ENCODE assay signal across 22 cellular contexts in the genomic region with DNA sequence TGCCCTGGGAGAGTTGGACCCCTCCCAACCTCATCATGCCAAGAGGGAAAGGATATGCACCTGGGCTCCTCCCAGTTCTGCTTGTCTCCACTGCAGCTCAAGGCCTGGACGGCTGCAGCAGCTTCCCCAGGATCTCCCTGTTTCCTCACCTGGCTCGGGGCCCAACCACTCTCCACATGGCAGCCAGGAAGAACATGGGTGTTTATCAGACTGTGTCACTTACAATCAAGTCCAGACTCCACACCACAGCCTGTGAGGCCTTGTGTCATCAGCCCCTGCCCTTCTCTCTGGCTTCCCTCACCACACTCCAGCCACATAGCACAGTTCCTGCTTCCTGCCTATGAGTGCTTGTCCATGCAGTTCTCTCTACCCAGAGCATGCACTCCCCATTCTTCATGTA.
DNase-seq lines count a peak whose midpoint lies in the region; ATAC-seq and TF ChIP-seq lines count a peak whose summit lies in the region.
"Had no signal": no experiment of that assay in that cellular context is flagged by ENCODE, and none has a peak within 500 bp of the region (broad histone marks: within the 10 kb centered on the region; RNA-seq: fewer than 3 reads in every experiment).

No MANE protein-coding gene starts in this region.

- H3K36me3 ChIP-seq in heart left ventricle (no peaks in the 10 kb centered on the region), thyroid gland (no peaks in the 10 kb centered on the region)
- H3K36me3 ChIP-seq: pancreas, SJSA1 had no signal

- intact Hi-C loops in heart left ventricle (cut with DNase I), result no loop called here
- intact Hi-C loops in thyroid gland (cut with DNase I), result no loop called here

- H3K9me3 ChIP-seq in heart left ventricle (peaks cover 0 to 4% (median 0%) of the 10 kb centered on the region in 12 donors), thyroid gland (no peaks in the 10 kb centered on the region)
- H3K9me3 ChIP-seq: pancreas, SJSA1 had no signal

- H3K4me1 ChIP-seq in heart left ventricle (no peaks in the 10 kb centered on the region), thyroid gland (peaks cover 6 to 14% of the 10 kb centered on the region in 2 donors)
- H3K4me1 ChIP-seq: pancreas, SJSA1 had no signal

- no peaks in the 10 kb centered on the region for H3K27me3 ChIP-seq in heart left ventricle
- H3K27me3 ChIP-seq in thyroid gland, result no peaks in the 10 kb centered on the region
- H3K27me3 ChIP-seq: pancreas, SJSA1 had no signal

- peak in 3 of 4 donors; percentile 62 to 72 (median 66) for ATAC-seq in heart left ventricle
- ATAC-seq in HG03565 (IDR thresholded peaks at IDR 0.05; ENCODE audit: unreplicated experiment), result no peak
- ATAC-seq: activated CD8-positive, alpha-beta T cell treated with anti-CD3 and anti-CD28 coated beads for 36 hours; pancreas; stimulated activated naive CD8-positive, alpha-beta T cell treated with anti-CD3 and anti-CD28 coated beads, Interleukin-15, amount 100 ng/mL, for 72 hours had no signal

- TF ChIP-seq POLR2A in heart left ventricle (IDR thresholded peaks at IDR 0.05) (no peak), thyroid gland (IDR thresholded peaks at IDR 0.05) (no peak)

- WGBS in heart left ventricle, 4 donors, result 17 to 41% (median 23%) methylated on average over 2 of the region's 2 CpGs
- 7 to 21% methylated on average over 2 of the region's 2 CpGs for WGBS in thyroid gland, 2 donors

- DNase-seq in NCI-H345 (lab: John Stamatoyannopoulos, UW), result peak; percentile 1
- DNase-seq in NCI-H345 treated with DMSO at 0.1 percent for 48 hours (lab: John Stamatoyannopoulos, UW; ENCODE audit: unreplicated experiment), result no peak
- peak; percentile 55 for DNase-seq in NCI-H1105 treated with DMSO at 0.1 percent for 48 hours (lab: John Stamatoyannopoulos, UW)
- peak; percentile 15 to 64 (median 39) for DNase-seq in heart left ventricle
- peak; percentile 88 to 93 for DNase-seq in thyroid gland
- no peak for DNase-seq in activated CD4-positive, alpha-beta T cell treated with anti-CD3 and anti-CD28 coated beads for 48 hours
- no peak for DNase-seq in SK-N-DZ (ENCODE audit: low spot score)
- DNase-seq: activated B cell treated with CpG ODN at 0.5 μM for 24 hours; activated CD8-positive, alpha-beta T cell treated with anti-CD3 and anti-CD28 coated beads for 36 hours; activated naive CD4-positive, alpha-beta T cell treated with anti-CD3 and anti-CD28 coated beads, Interleukin-2, amount 10 ng/mL, durations not matched to agents 7 days and 5 days; activated T-cell treated with anti-CD3 and anti-CD28 coated beads, Interleukin-2, amount 50 U/mL, for 1 hour; anterior cingulate cortex; effector CD4-positive, alpha-beta T cell; MM.1S; NCI-H187 treated with DMSO at 0.1 percent for 48 hours; NCI-H526; pancreas; stimulated activated naive CD8-positive, alpha-beta T cell treated with anti-CD3 and anti-CD28 coated beads, Interleukin-15, amount 100 ng/mL, for 72 hours; trophoblast cell had no signal

- H3K4me3 ChIP-seq in heart left ventricle (no peak overlapping the region), thyroid gland (replicated peaks in 1 of 3) (no peak overlapping the region)
- H3K4me3 ChIP-seq: pancreas, SJSA1 had no signal

- TF ChIP-seq CTCF in heart left ventricle (IDR thresholded peaks at IDR 0.05) (no peak), thyroid gland (IDR thresholded peaks at IDR 0.05) (no peak)

- no peak overlapping the region for H3K27ac ChIP-seq in heart left ventricle
- peak overlapping the region in 2 of 3 donors; percentile 29 to 36 for H3K27ac ChIP-seq in thyroid gland
- H3K27ac ChIP-seq: C4-2B, pancreas, SJSA1 had no signal

Comparison
In these comparisons a context has a peak if more than half of its experiments do, and no peak if none do; other contexts are left out.
1. DNase-seq: peak in NCI-H345 (single experiment), NCI-H1105 treated with DMSO at 0.1 percent for 48 hours (single experiment), heart left ventricle (5 of 5) and thyroid gland (2 of 2); none in NCI-H345 treated with DMSO at 0.1 percent for 48 hours (single experiment), activated CD4-positive, alpha-beta T cell treated with anti-CD3 and anti-CD28 coated beads for 48 hours (single experiment) and SK-N-DZ (single experiment).
2. H3K27ac ChIP-seq: peak in thyroid gland (2 of 3); none in heart left ventricle (0 of 12).